ENCODE assay signal across 28 cellular contexts in the genomic region with DNA sequence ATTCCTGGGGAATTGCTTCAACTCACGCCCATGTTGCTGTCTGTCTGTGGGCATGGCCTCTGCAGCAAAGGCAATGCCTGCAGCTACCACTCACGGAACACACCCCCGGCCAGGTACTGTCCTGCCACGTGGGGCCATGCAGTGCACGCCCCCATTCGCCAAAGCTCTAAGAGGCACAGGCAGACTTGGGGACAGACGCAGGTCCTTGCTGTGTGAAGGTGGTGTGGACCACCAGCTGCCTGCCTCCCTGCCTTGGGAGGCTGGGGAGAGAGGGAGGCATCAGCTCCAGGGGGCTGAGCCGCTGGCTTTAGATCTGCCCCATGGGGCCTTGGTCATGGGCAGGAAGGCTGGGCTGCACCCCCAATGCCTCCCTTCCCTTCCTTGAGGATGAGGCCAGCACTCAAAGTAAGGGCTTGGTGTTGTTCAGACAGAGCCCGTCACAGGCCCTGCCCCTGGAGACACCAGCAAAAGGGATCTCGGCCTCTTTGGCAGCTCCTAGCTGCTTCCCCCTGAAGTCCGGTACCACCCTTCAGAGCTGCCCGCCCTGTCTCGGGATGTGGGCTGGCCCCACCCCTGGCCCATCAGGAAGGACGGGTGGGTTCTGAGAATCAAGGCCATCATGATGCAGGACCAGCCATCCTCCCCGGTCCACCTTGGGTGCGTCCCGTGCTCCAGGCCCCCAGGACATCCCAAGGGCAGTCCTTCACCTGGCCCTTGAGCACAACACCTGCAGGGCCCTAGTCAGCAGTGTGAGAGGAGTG. TPM values are rescaled to one million over a fixed set of nuclear protein-coding genes. Genes with fewer than 3 reads are reported as not detected.
"Had no signal": no experiment of that assay in that cellular context is flagged by ENCODE, and none has a peak within 500 bp of the region (broad histone marks: within the 10 kb centered on the region; RNA-seq: fewer than 3 reads in every experiment).

No MANE protein-coding gene starts in this region.

- H3K4me1 Mint-ChIP-seq: mesothelial cell of epicardium had no signal

- H3K27ac Mint-ChIP-seq: activated CD4-positive, alpha-beta memory T cell treated with anti-CD3 and anti-CD28 coated beads for 36 hours; activated CD4-positive, alpha-beta T cell treated with anti-CD3 and anti-CD28 coated beads, Interleukin-2, amount 10 ng/mL, durations not matched to agents 24 days and 14 days; effector memory CD8-positive, alpha-beta T cell; mesothelial cell of epicardium; T-helper 1 cell treated with Interleukin-12 subunit alpha and Interleukin-12 subunit beta and Interleukin-4 antibody, amounts not matched to agents 30 μg/mL and 1 μg/mL, for 36 hours had no signal

- DNase-seq: activated CD4-positive, alpha-beta memory T cell treated with anti-CD3 and anti-CD28 coated beads for 36 hours; activated CD4-positive, alpha-beta T cell treated with anti-CD3 and anti-CD28 coated beads, Interleukin-2, amount 10 ng/mL, durations not matched to agents 24 days and 14 days; activated CD8-positive, alpha-beta memory T cell treated with anti-CD3 and anti-CD28 coated beads, Interleukin-2, amount 50 U/mL, for 4 hours; activated gamma-delta T cell; activated naive CD4-positive, alpha-beta T cell treated with anti-CD3 and anti-CD28 coated beads, Interleukin-2, amount 50 U/mL, for 16 hours; activated T-cell treated with anti-CD3 and anti-CD28 coated beads, Interleukin-2, amount 50 U/mL, for 1 hour; amniotic stem cell; effector memory CD8-positive, alpha-beta T cell; erythroblast; gastrocnemius medialis; naive B cell; spleen; stimulated activated naive CD4-positive, alpha-beta T cell; T1000; uterus; WERI-Rb-1 had no signal

- FAIRE-seq: keratinocyte had no signal

- H3K4me3 Mint-ChIP-seq: activated CD4-positive, alpha-beta memory T cell treated with anti-CD3 and anti-CD28 coated beads for 36 hours; activated CD4-positive, alpha-beta T cell treated with anti-CD3 and anti-CD28 coated beads, Interleukin-2, amount 10 ng/mL, durations not matched to agents 24 days and 14 days; effector memory CD8-positive, alpha-beta T cell; mesothelial cell of epicardium; T-helper 1 cell treated with Interleukin-12 subunit alpha and Interleukin-12 subunit beta and Interleukin-4 antibody, amounts not matched to agents 30 μg/mL and 1 μg/mL, for 36 hours had no signal

- H3K36me3 Mint-ChIP-seq: activated CD4-positive, alpha-beta memory T cell treated with anti-CD3 and anti-CD28 coated beads for 36 hours; mesothelial cell of epicardium had no signal

- H3K9me3 Mint-ChIP-seq: activated CD4-positive, alpha-beta memory T cell treated with anti-CD3 and anti-CD28 coated beads for 36 hours; activated CD4-positive, alpha-beta T cell treated with anti-CD3 and anti-CD28 coated beads, Interleukin-2, amount 10 ng/mL, durations not matched to agents 24 days and 14 days; effector memory CD8-positive, alpha-beta T cell; mesothelial cell of epicardium; naive B cell; T-helper 1 cell treated with Interleukin-12 subunit alpha and Interleukin-12 subunit beta and Interleukin-4 antibody, amounts not matched to agents 30 μg/mL and 1 μg/mL, for 36 hours had no signal

RNA-seq across cellular contexts. Expression of a gene that starts 2.3 kb away (rescaled TPM):
- total RNA-seq: activated CD4-positive, alpha-beta memory T cell treated with anti-CD3 and anti-CD28 coated beads for 36 hours; activated CD4-positive, alpha-beta T cell treated with anti-CD3 and anti-CD28 coated beads, Interleukin-2, amount 10 ng/mL, durations not matched to agents 24 days and 14 days; gastrocnemius medialis; hepatocyte; left cardiac atrium; liver; right atrium auricular region; uterus had no signal

RNA-seq across cellular contexts. Expression of a gene that starts 28.6 kb away (rescaled TPM):
- total RNA-seq: activated CD4-positive, alpha-beta memory T cell treated with anti-CD3 and anti-CD28 coated beads for 36 hours; activated CD4-positive, alpha-beta T cell treated with anti-CD3 and anti-CD28 coated beads, Interleukin-2, amount 10 ng/mL, durations not matched to agents 24 days and 14 days; activated CD8-positive, alpha-beta memory T cell treated with anti-CD3 and anti-CD28 coated beads for 36 hours; gastrocnemius medialis; left cardiac atrium; mesothelial cell of epicardium; pulmonary artery endothelial cell; right atrium auricular region; tibial nerve had no signal

RNA-seq across cellular contexts. Expression of a gene that starts 30.6 kb away (rescaled TPM):
- total RNA-seq: activated CD4-positive, alpha-beta memory T cell treated with anti-CD3 and anti-CD28 coated beads for 36 hours; activated CD4-positive, alpha-beta T cell treated with anti-CD3 and anti-CD28 coated beads, Interleukin-2, amount 10 ng/mL, durations not matched to agents 24 days and 14 days; activated CD8-positive, alpha-beta memory T cell treated with anti-CD3 and anti-CD28 coated beads for 36 hours; bronchial epithelial cell; gastrocnemius medialis; hepatocyte; left cardiac atrium; liver; mesothelial cell of epicardium; pulmonary artery endothelial cell; right atrium auricular region; spleen; suprapubic skin; tibial nerve; uterus had no signal
